In genomic region chr11:9803685-9804413, GRCh38 we compare ENCODE assay signal across 13 cellular contexts.
DNase-seq lines count a peak whose midpoint lies in the region; ATAC-seq and TF ChIP-seq lines count a peak whose summit lies in the region.
"Had no signal": no experiment of that assay in that cellular context is flagged by ENCODE, and none has a peak within 500 bp of the region (broad histone marks: within the 10 kb centered on the region; RNA-seq: fewer than 3 reads in every experiment).

No MANE protein-coding gene starts in this region.

- H3K9me3 Mint-ChIP-seq in activated T-cell treated with anti-CD3 and anti-CD28 coated beads, Interleukin-2, amount 50 U/mL, for 72 hours, result no peaks in the 10 kb centered on the region
- H3K9me3 Mint-ChIP-seq in activated T-cell treated with anti-CD3 and anti-CD28 coated beads, Interleukin-2, amount 50 U/mL, for 24 hours, result no peaks in the 10 kb centered on the region
- H3K9me3 Mint-ChIP-seq in stimulated activated memory B cell treated with anti-CD40 and anti-IgM and Interleukin-4, amounts not matched to agents 10 μg/mL and 1 μg/mL and 100 μg/mL, for 72 hours, result no peaks in the 10 kb centered on the region
- H3K9me3 Mint-ChIP-seq: T-helper 2 cell treated with Interferon-gamma antibody and Interleukin-4, amounts not matched to agents 5 μg/mL and 100 μg/mL, for 36 hours had no signal

- H3K4me3 Mint-ChIP-seq in activated T-cell treated with anti-CD3 and anti-CD28 coated beads, Interleukin-2, amount 50 U/mL, for 72 hours, result no peak overlapping the region
- no peak overlapping the region for H3K4me3 Mint-ChIP-seq in activated T-cell treated with anti-CD3 and anti-CD28 coated beads, Interleukin-2, amount 50 U/mL, for 24 hours
- H3K4me3 Mint-ChIP-seq in stimulated activated memory B cell treated with anti-CD40 and anti-IgM and Interleukin-4, amounts not matched to agents 10 μg/mL and 1 μg/mL and 100 μg/mL, for 72 hours, result no peak overlapping the region
- H3K4me3 Mint-ChIP-seq: T-helper 2 cell treated with Interferon-gamma antibody and Interleukin-4, amounts not matched to agents 5 μg/mL and 100 μg/mL, for 36 hours had no signal

- H3K9ac ChIP-seq in muscle layer of colon (ENCODE audit: low read length), result no peak overlapping the region

- TF ChIP-seq POLR2A in uterus (IDR thresholded peaks at IDR 0.05), result no peak

- no peaks in the 10 kb centered on the region for H3K27me3 ChIP-seq in muscle layer of colon (ENCODE audit: control insufficient read depth in 1 of 2, insufficient read depth in 2 of 2, low read length in 2 of 2)
- no peaks in the 10 kb centered on the region for H3K27me3 ChIP-seq in uterus
- H3K27me3 ChIP-seq: upper lobe of right lung had no signal

- H3K27ac ChIP-seq in muscle layer of colon (ENCODE audit: low read depth, low read length) (peak overlapping the region; percentile 53), uterus (peak overlapping the region; percentile 76 to 80)
- H3K27ac ChIP-seq: upper lobe of right lung had no signal

- intact Hi-C loops in uterus (cut with DNase I; ENCODE audit: low total_unique reads), result no loop called here

- H3K4me3 ChIP-seq in epithelial cell of esophagus (ENCODE audit: low read length) (no peak overlapping the region), muscle layer of colon (ENCODE audit: low read depth in 1 of 2, low read length in 2 of 2) (no peak overlapping the region), uterus (no peak overlapping the region)
- H3K4me3 ChIP-seq: upper lobe of right lung had no signal

- H3K27me3 Mint-ChIP-seq in activated T-cell treated with anti-CD3 and anti-CD28 coated beads, Interleukin-2, amount 50 U/mL, for 72 hours (ENCODE audit: low read depth), result no peaks in the 10 kb centered on the region
- H3K27me3 Mint-ChIP-seq in activated T-cell treated with anti-CD3 and anti-CD28 coated beads, Interleukin-2, amount 50 U/mL, for 24 hours, result no peaks in the 10 kb centered on the region
- no peaks in the 10 kb centered on the region for H3K27me3 Mint-ChIP-seq in stimulated activated memory B cell treated with anti-CD40 and anti-IgM and Interleukin-4, amounts not matched to agents 10 μg/mL and 1 μg/mL and 100 μg/mL, for 72 hours

- H3K36me3 Mint-ChIP-seq in activated T-cell treated with anti-CD3 and anti-CD28 coated beads, Interleukin-2, amount 50 U/mL, for 72 hours (ENCODE audit: insufficient read depth in 2 of 2), result peaks cover 3% of the 10 kb centered on the region in 2 donors
- peaks cover 25% of the 10 kb centered on the region for H3K36me3 Mint-ChIP-seq in activated T-cell treated with anti-CD3 and anti-CD28 coated beads, Interleukin-2, amount 50 U/mL, for 24 hours (ENCODE audit: low read depth)
- H3K36me3 Mint-ChIP-seq in stimulated activated memory B cell treated with anti-CD40 and anti-IgM and Interleukin-4, amounts not matched to agents 10 μg/mL and 1 μg/mL and 100 μg/mL, for 72 hours, result peaks cover 21% of the 10 kb centered on the region

- peaks cover 47% of the 10 kb centered on the region for H3K4me1 ChIP-seq in muscle layer of colon (ENCODE audit: insufficient read depth, low read length)
- peaks cover 0 to 12% of the 10 kb centered on the region in 2 donors for H3K4me1 ChIP-seq in uterus
- H3K4me1 ChIP-seq: upper lobe of right lung had no signal

- peaks cover 10% of the 10 kb centered on the region for H3K36me3 ChIP-seq in muscle layer of colon (ENCODE audit: insufficient read depth, low read length)
- H3K36me3 ChIP-seq in uterus, result no peaks in the 10 kb centered on the region

- ATAC-seq in activated T-cell treated with anti-CD3 and anti-CD28 coated beads, Interleukin-2, amount 50 U/mL, for 72 hours (replicated peaks in 1 of 2), result no peak
- no peak for ATAC-seq in HG02610 (IDR thresholded peaks at IDR 0.05; ENCODE audit: unreplicated experiment)
- ATAC-seq in stimulated activated memory B cell treated with anti-CD40 and anti-IgM and Interleukin-4, amounts not matched to agents 10 μg/mL and 1 μg/mL and 100 μg/mL, for 72 hours, result no peak
- ATAC-seq: upper lobe of right lung had no signal

- no peak for DNase-seq in activated T-cell treated with anti-CD3 and anti-CD28 coated beads, Interleukin-2, amount 50 U/mL, for 72 hours
- DNase-seq in activated T-cell treated with anti-CD3 and anti-CD28 coated beads, Interleukin-2, amount 50 U/mL, for 24 hours, result no peak
- DNase-seq in epithelial cell of esophagus (ENCODE audit: low read depth) (peak; percentile 21), uterus (no peak), NCI-H774 (lab: John Stamatoyannopoulos, UW) (no peak)
- DNase-seq: ACHN; activated naive CD4-positive, alpha-beta T cell treated with anti-CD3 and anti-CD28 coated beads, Interleukin-2, amount 50 U/mL, for 16 hours; NCI-H187; upper lobe of right lung had no signal

- H3K27ac Mint-ChIP-seq in activated T-cell treated with anti-CD3 and anti-CD28 coated beads, Interleukin-2, amount 50 U/mL, for 72 hours, result peak overlapping the region; percentile 72
- H3K27ac Mint-ChIP-seq in activated T-cell treated with anti-CD3 and anti-CD28 coated beads, Interleukin-2, amount 50 U/mL, for 24 hours, result no peak overlapping the region
- no peak overlapping the region for H3K27ac Mint-ChIP-seq in stimulated activated memory B cell treated with anti-CD40 and anti-IgM and Interleukin-4, amounts not matched to agents 10 μg/mL and 1 μg/mL and 100 μg/mL, for 72 hours
- H3K27ac Mint-ChIP-seq: T-helper 2 cell treated with Interferon-gamma antibody and Interleukin-4, amounts not matched to agents 5 μg/mL and 100 μg/mL, for 36 hours had no signal

- TF ChIP-seq CTCF in epithelial cell of esophagus (IDR thresholded peaks at IDR 0.05; ENCODE audit: insufficient read depth, low read depth, low read length, missing control alignments), result no peak
- no peak for TF ChIP-seq CTCF in uterus (IDR thresholded peaks at IDR 0.05)

- H3K4me1 Mint-ChIP-seq in activated T-cell treated with anti-CD3 and anti-CD28 coated beads, Interleukin-2, amount 50 U/mL, for 72 hours (ENCODE audit: low read depth), result peaks cover 19% of the 10 kb centered on the region
- H3K4me1 Mint-ChIP-seq in activated T-cell treated with anti-CD3 and anti-CD28 coated beads, Interleukin-2, amount 50 U/mL, for 24 hours (ENCODE audit: low read depth), result peaks cover 15% of the 10 kb centered on the region
- no peaks in the 10 kb centered on the region for H3K4me1 Mint-ChIP-seq in stimulated activated memory B cell treated with anti-CD40 and anti-IgM and Interleukin-4, amounts not matched to agents 10 μg/mL and 1 μg/mL and 100 μg/mL, for 72 hours

- H3K9me3 ChIP-seq in muscle layer of colon (ENCODE audit: low read length) (no peaks in the 10 kb centered on the region), uterus (no peaks in the 10 kb centered on the region)
- H3K9me3 ChIP-seq: upper lobe of right lung had no signal
